Comparison of ENCODE assay signal across 22 cellular contexts in genomic region chr15:93913310-93913709, GRCh38.
DNase-seq lines count a peak whose midpoint lies in the region; ATAC-seq, FAIRE-seq and TF ChIP-seq lines count a peak whose summit lies in the region.
"Had no signal": no experiment of that assay in that cellular context is flagged by ENCODE, and none has a peak within 500 bp of the region (broad histone marks: within the 10 kb centered on the region; RNA-seq: fewer than 3 reads in every experiment).

No MANE protein-coding gene starts in this region.

- POLR2A ChIA-PET in GM12878 (lab: Charles Lee) = no interaction called here

- no peak for TF ChIP-seq EP300 in GM12878 (IDR thresholded peaks at IDR 0.05; ENCODE audit: borderline replicate concordance in 1 of 2, control insufficient read depth in 1 of 2, low read depth in 2 of 2, low read length in 2 of 2)

- ATAC-seq in GM21390 (IDR thresholded peaks at IDR 0.05; ENCODE audit: unreplicated experiment) (peak; percentile 49), HG03175 (IDR thresholded peaks at IDR 0.05; ENCODE audit: unreplicated experiment) (peak; percentile 78), GM12878 (no peak)
- ATAC-seq: A549, HepG2 had no signal

- TF ChIP-seq RAD21 in GM12878 (IDR thresholded peaks at IDR 0.05; ENCODE audit: insufficient read depth, low read depth, low read length) = no peak

- no peak overlapping the region for H3K4me2 ChIP-seq in GM12878 (ENCODE audit: control insufficient read depth, insufficient read depth)
- H3K4me2 ChIP-seq: A549, BLaER1 had no signal

- H3K27ac ChIP-seq in GM12878 (ENCODE audit: control insufficient read depth, insufficient read depth) (no peak overlapping the region), dorsolateral prefrontal cortex (no peak overlapping the region)
- H3K27ac ChIP-seq: 22Rv1, A549, BLaER1 had no signal

- SMC1A ChIA-PET in GM12878 (lab: Charles Lee; ENCODE audit: uncharacterized antibody, unreplicated experiment) = no interaction called here

- H3K4me1 ChIP-seq in GM12878 (ENCODE audit: control insufficient read depth, insufficient read depth, low read length) = no peaks in the 10 kb centered on the region
- H3K4me1 ChIP-seq: A549, BLaER1, HAP-1 had no signal

- TF ChIP-seq CTCF in GM12878 (IDR thresholded peaks at IDR 0.05 in 2 of 3, conservative IDR thresholded peaks at IDR 0.05 in 1 of 3; ENCODE audit: control insufficient read depth in 2 of 3, extremely low read depth in 1 of 3, insufficient read depth in 1 of 3, low read depth in 3 of 3, low read length in 3 of 3) = no peak
- no peak for TF ChIP-seq CTCF in dorsolateral prefrontal cortex (IDR thresholded peaks at IDR 0.05 in 54 of 56, conservative IDR thresholded peaks at IDR 0.05 in 2 of 56; ENCODE audit: low read depth in 1 of 56, partially characterized antibody in 56 of 56)

- no peaks in the 10 kb centered on the region for H3K9me3 ChIP-seq in GM12878 (replicated peaks; ENCODE audit: control insufficient read depth, insufficient read depth, low read length)
- H3K9me3 ChIP-seq: A549, BLaER1, HAP-1 had no signal

- H3K79me2 ChIP-seq in GM12878 (ENCODE audit: control insufficient read depth, insufficient read depth, low read length) = no peaks in the 10 kb centered on the region

- no TSS peak for BruUV-seq in GM12878 (replicated peaks; lab: Mats Ljungman, UMichigan)

- H3K36me3 ChIP-seq in GM12878 (ENCODE audit: control insufficient read depth in 2 of 2, insufficient read depth in 2 of 2, low read length in 1 of 2) = no peaks in the 10 kb centered on the region
- H3K36me3 ChIP-seq: BLaER1, HAP-1 had no signal

- no peak overlapping the region for H3K4me3 ChIP-seq in GM12878
- no peak overlapping the region for H3K4me3 ChIP-seq in dorsolateral prefrontal cortex
- H3K4me3 ChIP-seq: A549, BLaER1, HAP-1 had no signal

- 0% methylated on average over 2 of the region's 2 CpGs for WGBS in GM12878 (ENCODE audit: insufficient coverage, insufficient replicate concordance, low lambda C conversion rate, missing lambda C conversion rate)

- H4K20me1 ChIP-seq in GM12878 (ENCODE audit: control insufficient read depth, insufficient read depth) = no peaks in the 10 kb centered on the region
- H4K20me1 ChIP-seq: BLaER1 had no signal

- RAD21 ChIA-PET in GM12878 (lab: Charles Lee; ENCODE audit: unreplicated experiment) = no interaction called here

- H3K9ac ChIP-seq in GM12878 (ENCODE audit: control insufficient read depth, insufficient read depth, low read length) = no peak overlapping the region
- H3K9ac ChIP-seq: BLaER1 had no signal

- intact Hi-C loops in GM12878 (cut with micrococcal nuclease; ENCODE audit: unreplicated experiment) = no loop called here
- intact Hi-C loops in dorsolateral prefrontal cortex (cut with DNase I) = no loop called here

- no peak for TF ChIP-seq POLR2A in GM12878 (IDR thresholded peaks at IDR 0.05; ENCODE audit: low read depth, low read length)

- H2AFZ ChIP-seq in GM12878 (ENCODE audit: control insufficient read depth, low read depth, low read length) = no peak overlapping the region

- DNase-seq in NOMO-1 treated with DMSO at 0.1 percent for 48 hours (lab: John Stamatoyannopoulos, UW; ENCODE audit: unreplicated experiment) (peak; percentile 14), NOMO-1 treated with dmso at 0.1 percent for 144 hours (lab: John Stamatoyannopoulos, UW; ENCODE audit: unreplicated experiment) (no peak), GM12878 (ENCODE audit: low read depth, low spot score) (no peak), Ammon's horn (ENCODE audit: low spot score) (no peak), dorsolateral prefrontal cortex (no peak), hepatic stellate cell (ENCODE audit: low spot score) (no peak)
- DNase-seq: AML-193; Calu3; CD4-positive, alpha-beta memory T cell; DMS79 treated with DMSO at 0.1 percent for 48 hours; GF-D8; Karpas-422; KBM-7 had no signal

- CTCF ChIA-PET in GM12878 (lab: Yijun Ruan, JAX) = no interaction called here

- H3K27me3 ChIP-seq in GM12878 (replicated peaks in 1 of 2; ENCODE audit: control insufficient read depth in 2 of 2, insufficient read depth in 2 of 2, low read length in 1 of 2) (no peaks in the 10 kb centered on the region; a peak in 1 of 4 replicates), dorsolateral prefrontal cortex (no peaks in the 10 kb centered on the region)
- H3K27me3 ChIP-seq: BLaER1 had no signal

- no peak for FAIRE-seq in GM12878 (lab: Jason Lieb, UNC)
- FAIRE-seq: GM18507, H1, HepG2 had no signal

- in situ Hi-C loops in GM12878 (cut with MboI) = no loop called here

TF ChIP-seq in GM12878, 131 proteins besides CTCF, POLR2A, EP300 and RAD21:
- peak; percentile 53; the same call in 1 of the 2 replicates for TF ChIP-seq SPI1 (IDR thresholded peaks at IDR 0.05; ENCODE audit: borderline replicate concordance, insufficient read depth, low read depth, low read length)
- no peak for TF ChIP-seq SMAD1 (IDR thresholded peaks at IDR 0.05; ENCODE audit: low read depth, partially characterized antibody)
